In the genomic region with DNA sequence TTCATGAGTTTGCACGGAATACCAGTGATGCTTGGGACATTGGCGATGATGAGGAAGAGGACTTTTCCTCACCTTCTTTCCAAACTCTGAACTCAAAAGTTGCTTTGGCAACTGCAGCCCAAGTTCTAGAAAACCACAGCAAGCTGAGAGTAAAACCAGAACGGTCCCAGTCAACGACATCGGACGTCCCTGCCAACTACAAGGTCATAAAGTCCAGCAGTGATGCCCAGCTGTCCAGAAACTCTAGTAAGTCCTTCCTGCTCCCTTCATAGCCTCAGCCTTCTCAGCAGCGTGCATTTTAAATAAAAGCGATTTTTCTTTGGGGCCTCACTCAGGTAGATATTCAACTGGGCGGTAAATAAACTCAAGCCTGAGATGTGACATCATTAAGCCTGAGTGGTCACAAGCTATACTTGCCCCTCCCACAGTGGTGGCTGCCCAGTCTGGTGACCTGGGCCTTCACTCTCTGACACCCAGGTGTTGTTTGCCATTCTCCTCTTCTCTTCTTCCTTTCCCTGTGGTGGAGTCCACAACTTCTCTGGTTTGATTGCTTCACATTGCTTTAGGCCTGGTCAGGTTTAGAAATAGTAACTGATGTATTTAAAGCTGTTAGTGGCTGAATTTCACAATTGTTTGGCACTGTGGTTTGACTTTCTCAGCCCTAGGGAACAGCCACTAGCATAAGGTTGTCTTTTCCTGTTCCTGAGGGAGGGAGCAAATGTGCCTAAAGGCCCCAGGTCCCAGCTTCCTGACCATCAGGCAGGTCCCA, we compare ENCODE assay signal across 14 cellular contexts. TPM values are rescaled to one million over a fixed set of nuclear protein-coding genes. Genes with fewer than 3 reads are reported as not detected.
DNase-seq lines count a peak whose midpoint lies in the region; TF ChIP-seq lines count a peak whose summit lies in the region.
"Had no signal": no experiment of that assay in that cellular context is flagged by ENCODE, and none has a peak within 500 bp of the region (broad histone marks: within the 10 kb centered on the region; RNA-seq: fewer than 3 reads in every experiment).

No MANE protein-coding gene starts in this region.

- no peak overlapping the region for H3K4ac ChIP-seq in neuronal stem cell (ENCODE audit: low read length)

- H2BK12ac ChIP-seq in neuronal stem cell (ENCODE audit: low read length): no peak overlapping the region

- DNase-seq in MV-4-11 (lab: John Stamatoyannopoulos, UW): peak; percentile 95
- no peak for DNase-seq in coronary artery (ENCODE audit: low spot score)
- peak; percentile 32 for DNase-seq in medulla oblongata (ENCODE audit: extremely low spot score)
- DNase-seq in lower leg skin (ENCODE audit: low spot score in 2 of 2): no peak
- no peak for DNase-seq in NCI-H1436 (lab: John Stamatoyannopoulos, UW)
- no peak for DNase-seq in neuronal stem cell (ENCODE audit: low spot score)
- no peak for DNase-seq in NCI-H446 (lab: John Stamatoyannopoulos, UW)
- DNase-seq: H9; naive thymus-derived CD8-positive, alpha-beta T cell; NCI-H2029 treated with DMSO at 0.1 percent for 48 hours; SJCRH30; stimulated activated CD4-positive, alpha-beta T cell treated with anti-CD3 and anti-CD28 coated beads, Interleukin-4, amount 100 ng/mL, for 4 hours had no signal

- no peak overlapping the region for H3K23ac ChIP-seq in neuronal stem cell (ENCODE audit: low read depth, low read length, poor library complexity)

- H3K4me3 ChIP-seq in BLaER1 (no peak overlapping the region), coronary artery (no peak overlapping the region), lower leg skin (ENCODE audit: low read depth, poor library complexity, severe bottlenecking) (no peak overlapping the region), neuronal stem cell (ENCODE audit: low read length in 2 of 2) (no peak overlapping the region)
- H3K4me3 ChIP-seq: SJCRH30, tibial nerve had no signal

- H2BK15ac ChIP-seq in neuronal stem cell (ENCODE audit: low read length): no peak overlapping the region

- no peaks in the 10 kb centered on the region for H3K79me1 ChIP-seq in neuronal stem cell (ENCODE audit: low read depth, low read length)

- H3K4me1 ChIP-seq in BLaER1: peaks cover 48% of the 10 kb centered on the region
- H3K4me1 ChIP-seq in neuronal stem cell (ENCODE audit: control insufficient read depth in 2 of 2, insufficient read depth in 1 of 2, low read depth in 1 of 2, low read length in 2 of 2): peaks cover 0 to 2% of the 10 kb centered on the region in 2 donors
- H3K4me1 ChIP-seq: SJCRH30 had no signal

- no peaks in the 10 kb centered on the region for H3K27me3 ChIP-seq in BLaER1
- no peaks in the 10 kb centered on the region for H3K27me3 ChIP-seq in neuronal stem cell (ENCODE audit: control insufficient read depth in 3 of 3, insufficient read depth in 3 of 3, low read depth in 1 of 3, low read length in 3 of 3)
- H3K27me3 ChIP-seq: SJCRH30, tibial nerve had no signal

- H2AK5ac ChIP-seq in neuronal stem cell (ENCODE audit: low read depth, low read length): no peak overlapping the region

- H3K27ac ChIP-seq in BLaER1 (no peak overlapping the region), coronary artery (peak overlapping the region; percentile 65 to 80), neuronal stem cell (replicated peaks; ENCODE audit: low read length) (no peak overlapping the region)
- H3K27ac ChIP-seq: SJCRH30 had no signal

- H4K20me1 ChIP-seq in BLaER1: peaks cover 20% of the 10 kb centered on the region

- WGBS in lower leg skin, 2 donors: 87 to 91% methylated on average over 9 of the region's 9 CpGs
- no CpG with 5 or more reads among the region's 9 CpGs for WGBS in neuronal stem cell (ENCODE audit: extremely low coverage in 2 of 2, insufficient read length in 2 of 2, insufficient replicate concordance in 1 of 2), 2 donors

- no peak overlapping the region for H3K9ac ChIP-seq in BLaER1
- no peak overlapping the region for H3K9ac ChIP-seq in neuronal stem cell (ENCODE audit: low read depth, low read length, poor library complexity)

- TF ChIP-seq CTCF in coronary artery (IDR thresholded peaks at IDR 0.05): no peak
- no peak for TF ChIP-seq CTCF in lower leg skin (IDR thresholded peaks at IDR 0.05)

- no peaks in the 10 kb centered on the region for H3K9me3 ChIP-seq in BLaER1
- H3K9me3 ChIP-seq in neuronal stem cell (replicated peaks in 1 of 2; ENCODE audit: control insufficient read depth in 2 of 2, insufficient read depth in 1 of 2, low read depth in 1 of 2, low read length in 2 of 2): no peaks in the 10 kb centered on the region
- H3K9me3 ChIP-seq: SJCRH30, tibial nerve had no signal

- no peak overlapping the region for H3K18ac ChIP-seq in neuronal stem cell (ENCODE audit: low read length)

- intact Hi-C loops in lower leg skin (cut with DNase I; ENCODE audit: low total_unique reads): no loop called here

- no peak overlapping the region for H4K91ac ChIP-seq in neuronal stem cell (ENCODE audit: low read depth, low read length, poor library complexity)

- H3K14ac ChIP-seq in neuronal stem cell (ENCODE audit: low read length): no peak overlapping the region

- H3K4me2 ChIP-seq in BLaER1 (peak overlapping the region; percentile 41), neuronal stem cell (ENCODE audit: insufficient read depth, low read length, poor library complexity, severe bottlenecking) (no peak overlapping the region)

- no peak overlapping the region for H4K8ac ChIP-seq in neuronal stem cell (ENCODE audit: low read depth, low read length)

- no peak overlapping the region for H2BK120ac ChIP-seq in neuronal stem cell (ENCODE audit: low read depth, low read length)

- H2AFZ ChIP-seq in neuronal stem cell (ENCODE audit: low read length): no peak overlapping the region

- H3K36me3 ChIP-seq in BLaER1 (peaks cover 67% of the 10 kb centered on the region), neuronal stem cell (replicated peaks in 1 of 2; ENCODE audit: control insufficient read depth in 2 of 2, insufficient read depth in 2 of 2, low read length in 2 of 2) (peaks cover 11 to 51% of the 10 kb centered on the region in 2 donors)

- no peak overlapping the region for H2BK5ac ChIP-seq in neuronal stem cell (ENCODE audit: low read length)

- no peak for TF ChIP-seq POLR2A in lower leg skin (IDR thresholded peaks at IDR 0.05)

RNA-seq across cellular contexts. Expression of a gene that starts 21.6 kb away (rescaled TPM):
- total RNA-seq in lower leg skin: 1 to 10 TPM in 2 of 4 donors, under 1 TPM in 2; 0.46 to 2.3 (median 1.0) TPM
- 0.38 TPM for polyA plus RNA-seq in neuronal stem cell (2013, experiment 1 of 2)
- polyA plus RNA-seq in neuronal stem cell (2013, experiment 2 of 2): 0.32 TPM

RNA-seq across cellular contexts. Expression of a gene that starts 22.0 kb away (rescaled TPM):
- total RNA-seq in lower leg skin: 10 to 100 TPM; 14.8 to 19.6 (median 17.6) TPM
- polyA plus RNA-seq in neuronal stem cell (2013, experiment 1 of 2): 11.0 TPM
- 11.3 TPM for polyA plus RNA-seq in neuronal stem cell (2013, experiment 2 of 2)

Comparison
In these comparisons a context has a peak if more than half of its experiments do, and no peak if none do; other contexts are left out.
1. H3K27ac ChIP-seq: peak in coronary artery (2 of 2); none in BLaER1 (single experiment) and neuronal stem cell (single experiment).
2. DNase-seq: peak in MV-4-11 (single experiment) and medulla oblongata (single experiment); none in coronary artery (single experiment), lower leg skin (0 of 2), NCI-H1436 (single experiment), neuronal stem cell (single experiment) and NCI-H446 (0 of 2).